ENCODE assay signal across 1 cellular context in the genomic region with DNA sequence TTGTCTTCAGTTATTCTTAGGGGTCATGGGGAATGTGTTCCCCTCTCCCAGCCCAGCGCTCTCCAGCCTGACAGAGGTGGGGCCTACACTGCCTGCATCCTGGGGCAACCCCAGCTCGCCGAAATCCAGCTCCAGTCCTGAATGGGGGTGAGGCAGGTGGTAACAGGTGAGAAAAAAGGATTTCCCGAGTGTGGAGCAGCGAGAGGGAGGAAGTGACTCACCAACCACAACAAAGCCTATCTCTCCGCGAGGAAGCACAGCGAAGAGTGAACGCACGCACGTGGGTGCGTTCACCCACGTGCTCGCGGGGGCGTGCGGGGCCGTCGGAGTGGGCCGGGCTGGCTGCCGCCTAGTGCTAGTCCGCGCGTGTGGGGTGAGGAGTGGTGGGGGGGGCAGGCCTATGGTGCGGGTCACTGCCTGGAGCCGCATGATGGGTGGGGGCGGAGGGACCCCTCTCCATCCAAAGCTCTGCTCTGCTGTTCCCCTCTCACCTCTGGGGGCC.
TF ChIP-seq lines count a peak whose summit lies in the region.

No MANE protein-coding gene starts in this region.

TF ChIP-seq in GM12878, 131 proteins besides CTCF, POLR2A, EP300 and RAD21 (continued from another document and continues in another):
- TF ChIP-seq, protein P1, sequence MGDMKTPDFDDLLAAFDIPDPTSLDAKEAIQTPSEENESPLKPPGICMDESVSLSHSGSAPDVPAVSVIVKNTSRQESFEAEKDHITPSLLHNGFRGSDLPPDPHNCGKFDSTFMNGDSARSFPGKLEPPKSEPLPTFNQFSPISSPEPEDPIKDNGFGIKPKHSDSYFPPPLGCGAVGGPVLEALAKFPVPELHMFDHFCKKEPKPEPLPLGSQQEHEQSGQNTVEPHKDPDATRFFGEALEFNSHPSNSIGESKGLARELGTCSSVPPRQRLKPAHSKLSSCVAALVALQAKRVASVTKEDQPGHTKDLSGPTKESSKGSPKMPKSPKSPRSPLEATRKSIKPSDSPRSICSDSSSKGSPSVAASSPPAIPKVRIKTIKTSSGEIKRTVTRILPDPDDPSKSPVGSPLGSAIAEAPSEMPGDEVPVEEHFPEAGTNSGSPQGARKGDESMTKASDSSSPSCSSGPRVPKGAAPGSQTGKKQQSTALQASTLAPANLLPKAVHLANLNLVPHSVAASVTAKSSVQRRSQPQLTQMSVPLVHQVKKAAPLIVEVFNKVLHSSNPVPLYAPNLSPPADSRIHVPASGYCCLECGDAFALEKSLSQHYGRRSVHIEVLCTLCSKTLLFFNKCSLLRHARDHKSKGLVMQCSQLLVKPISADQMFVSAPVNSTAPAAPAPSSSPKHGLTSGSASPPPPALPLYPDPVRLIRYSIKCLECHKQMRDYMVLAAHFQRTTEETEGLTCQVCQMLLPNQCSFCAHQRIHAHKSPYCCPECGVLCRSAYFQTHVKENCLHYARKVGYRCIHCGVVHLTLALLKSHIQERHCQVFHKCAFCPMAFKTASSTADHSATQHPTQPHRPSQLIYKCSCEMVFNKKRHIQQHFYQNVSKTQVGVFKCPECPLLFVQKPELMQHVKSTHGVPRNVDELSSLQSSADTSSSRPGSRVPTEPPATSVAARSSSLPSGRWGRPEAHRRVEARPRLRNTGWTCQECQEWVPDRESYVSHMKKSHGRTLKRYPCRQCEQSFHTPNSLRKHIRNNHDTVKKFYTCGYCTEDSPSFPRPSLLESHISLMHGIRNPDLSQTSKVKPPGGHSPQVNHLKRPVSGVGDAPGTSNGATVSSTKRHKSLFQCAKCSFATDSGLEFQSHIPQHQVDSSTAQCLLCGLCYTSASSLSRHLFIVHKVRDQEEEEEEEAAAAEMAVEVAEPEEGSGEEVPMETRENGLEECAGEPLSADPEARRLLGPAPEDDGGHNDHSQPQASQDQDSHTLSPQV (IDR thresholded peaks at IDR 0.05): no peak
- peak; percentile 73; the same call in 1 of the 2 replicates for TF ChIP-seq BCL11A (IDR thresholded peaks at IDR 0.05; ENCODE audit: low read depth, low read length)
- TF ChIP-seq ZNF207 (IDR thresholded peaks at IDR 0.05; ENCODE audit: borderline replicate concordance): no peak; the same call in 1 of the 2 replicates
- TF ChIP-seq HDGF (IDR thresholded peaks at IDR 0.05): no peak
- TF ChIP-seq EGR1 (IDR thresholded peaks at IDR 0.05; ENCODE audit: borderline replicate concordance in 1 of 2, low read depth in 2 of 2, low read length in 2 of 2): peak; percentile 66 to 99
- no peak for TF ChIP-seq NFXL1 (IDR thresholded peaks at IDR 0.05; ENCODE audit: borderline replicate concordance)
- no peak for TF ChIP-seq HDAC2 (IDR thresholded peaks at IDR 0.05)
- TF ChIP-seq MTA3 (IDR thresholded peaks at IDR 0.05; ENCODE audit: borderline replicate concordance, low read length): peak; percentile 53; the same call in 1 of the 2 replicates
- no peak for TF ChIP-seq SMAD1 (IDR thresholded peaks at IDR 0.05; ENCODE audit: low read depth, partially characterized antibody)
- TF ChIP-seq PAX5 (IDR thresholded peaks at IDR 0.05; ENCODE audit: borderline replicate concordance, low read depth, low read length): peak; percentile 61; the same call in 1 of the 2 replicates
- TF ChIP-seq FOXM1 (IDR thresholded peaks at IDR 0.05; ENCODE audit: low read depth, low read length): no peak; the same call in 1 of the 2 replicates
- no peak for TF ChIP-seq SUZ12 (IDR thresholded peaks at IDR 0.05; ENCODE audit: unreplicated experiment)
- TF ChIP-seq, protein P2, sequence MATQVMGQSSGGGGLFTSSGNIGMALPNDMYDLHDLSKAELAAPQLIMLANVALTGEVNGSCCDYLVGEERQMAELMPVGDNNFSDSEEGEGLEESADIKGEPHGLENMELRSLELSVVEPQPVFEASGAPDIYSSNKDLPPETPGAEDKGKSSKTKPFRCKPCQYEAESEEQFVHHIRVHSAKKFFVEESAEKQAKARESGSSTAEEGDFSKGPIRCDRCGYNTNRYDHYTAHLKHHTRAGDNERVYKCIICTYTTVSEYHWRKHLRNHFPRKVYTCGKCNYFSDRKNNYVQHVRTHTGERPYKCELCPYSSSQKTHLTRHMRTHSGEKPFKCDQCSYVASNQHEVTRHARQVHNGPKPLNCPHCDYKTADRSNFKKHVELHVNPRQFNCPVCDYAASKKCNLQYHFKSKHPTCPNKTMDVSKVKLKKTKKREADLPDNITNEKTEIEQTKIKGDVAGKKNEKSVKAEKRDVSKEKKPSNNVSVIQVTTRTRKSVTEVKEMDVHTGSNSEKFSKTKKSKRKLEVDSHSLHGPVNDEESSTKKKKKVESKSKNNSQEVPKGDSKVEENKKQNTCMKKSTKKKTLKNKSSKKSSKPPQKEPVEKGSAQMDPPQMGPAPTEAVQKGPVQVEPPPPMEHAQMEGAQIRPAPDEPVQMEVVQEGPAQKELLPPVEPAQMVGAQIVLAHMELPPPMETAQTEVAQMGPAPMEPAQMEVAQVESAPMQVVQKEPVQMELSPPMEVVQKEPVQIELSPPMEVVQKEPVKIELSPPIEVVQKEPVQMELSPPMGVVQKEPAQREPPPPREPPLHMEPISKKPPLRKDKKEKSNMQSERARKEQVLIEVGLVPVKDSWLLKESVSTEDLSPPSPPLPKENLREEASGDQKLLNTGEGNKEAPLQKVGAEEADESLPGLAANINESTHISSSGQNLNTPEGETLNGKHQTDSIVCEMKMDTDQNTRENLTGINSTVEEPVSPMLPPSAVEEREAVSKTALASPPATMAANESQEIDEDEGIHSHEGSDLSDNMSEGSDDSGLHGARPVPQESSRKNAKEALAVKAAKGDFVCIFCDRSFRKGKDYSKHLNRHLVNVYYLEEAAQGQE (IDR thresholded peaks at IDR 0.05; ENCODE audit: low read depth, low read length): no peak
- TF ChIP-seq ZNF274 (IDR thresholded peaks at IDR 0.05; ENCODE audit: insufficient read depth, insufficient read length): no peak
- no peak for TF ChIP-seq CBX5 (IDR thresholded peaks at IDR 0.05; ENCODE audit: low read depth)
- no peak for TF ChIP-seq STAT3 (IDR thresholded peaks at IDR 0.05; ENCODE audit: low read depth, low read length)
- TF ChIP-seq RUNX3 (IDR thresholded peaks at IDR 0.05; ENCODE audit: low read length): peak; percentile 95
- TF ChIP-seq, protein P3, sequence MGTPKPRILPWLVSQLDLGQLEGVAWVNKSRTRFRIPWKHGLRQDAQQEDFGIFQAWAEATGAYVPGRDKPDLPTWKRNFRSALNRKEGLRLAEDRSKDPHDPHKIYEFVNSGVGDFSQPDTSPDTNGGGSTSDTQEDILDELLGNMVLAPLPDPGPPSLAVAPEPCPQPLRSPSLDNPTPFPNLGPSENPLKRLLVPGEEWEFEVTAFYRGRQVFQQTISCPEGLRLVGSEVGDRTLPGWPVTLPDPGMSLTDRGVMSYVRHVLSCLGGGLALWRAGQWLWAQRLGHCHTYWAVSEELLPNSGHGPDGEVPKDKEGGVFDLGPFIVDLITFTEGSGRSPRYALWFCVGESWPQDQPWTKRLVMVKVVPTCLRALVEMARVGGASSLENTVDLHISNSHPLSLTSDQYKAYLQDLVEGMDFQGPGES (IDR thresholded peaks at IDR 0.05): no peak
- TF ChIP-seq, protein P4, sequence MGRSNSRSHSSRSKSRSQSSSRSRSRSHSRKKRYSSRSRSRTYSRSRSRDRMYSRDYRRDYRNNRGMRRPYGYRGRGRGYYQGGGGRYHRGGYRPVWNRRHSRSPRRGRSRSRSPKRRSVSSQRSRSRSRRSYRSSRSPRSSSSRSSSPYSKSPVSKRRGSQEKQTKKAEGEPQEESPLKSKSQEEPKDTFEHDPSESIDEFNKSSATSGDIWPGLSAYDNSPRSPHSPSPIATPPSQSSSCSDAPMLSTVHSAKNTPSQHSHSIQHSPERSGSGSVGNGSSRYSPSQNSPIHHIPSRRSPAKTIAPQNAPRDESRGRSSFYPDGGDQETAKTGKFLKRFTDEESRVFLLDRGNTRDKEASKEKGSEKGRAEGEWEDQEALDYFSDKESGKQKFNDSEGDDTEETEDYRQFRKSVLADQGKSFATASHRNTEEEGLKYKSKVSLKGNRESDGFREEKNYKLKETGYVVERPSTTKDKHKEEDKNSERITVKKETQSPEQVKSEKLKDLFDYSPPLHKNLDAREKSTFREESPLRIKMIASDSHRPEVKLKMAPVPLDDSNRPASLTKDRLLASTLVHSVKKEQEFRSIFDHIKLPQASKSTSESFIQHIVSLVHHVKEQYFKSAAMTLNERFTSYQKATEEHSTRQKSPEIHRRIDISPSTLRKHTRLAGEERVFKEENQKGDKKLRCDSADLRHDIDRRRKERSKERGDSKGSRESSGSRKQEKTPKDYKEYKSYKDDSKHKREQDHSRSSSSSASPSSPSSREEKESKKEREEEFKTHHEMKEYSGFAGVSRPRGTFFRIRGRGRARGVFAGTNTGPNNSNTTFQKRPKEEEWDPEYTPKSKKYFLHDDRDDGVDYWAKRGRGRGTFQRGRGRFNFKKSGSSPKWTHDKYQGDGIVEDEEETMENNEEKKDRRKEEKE (IDR thresholded peaks at IDR 0.05): no peak
- TF ChIP-seq BRCA1 (IDR thresholded peaks at IDR 0.05; ENCODE audit: low read depth, low read length): no peak
- TF ChIP-seq, protein P5, sequence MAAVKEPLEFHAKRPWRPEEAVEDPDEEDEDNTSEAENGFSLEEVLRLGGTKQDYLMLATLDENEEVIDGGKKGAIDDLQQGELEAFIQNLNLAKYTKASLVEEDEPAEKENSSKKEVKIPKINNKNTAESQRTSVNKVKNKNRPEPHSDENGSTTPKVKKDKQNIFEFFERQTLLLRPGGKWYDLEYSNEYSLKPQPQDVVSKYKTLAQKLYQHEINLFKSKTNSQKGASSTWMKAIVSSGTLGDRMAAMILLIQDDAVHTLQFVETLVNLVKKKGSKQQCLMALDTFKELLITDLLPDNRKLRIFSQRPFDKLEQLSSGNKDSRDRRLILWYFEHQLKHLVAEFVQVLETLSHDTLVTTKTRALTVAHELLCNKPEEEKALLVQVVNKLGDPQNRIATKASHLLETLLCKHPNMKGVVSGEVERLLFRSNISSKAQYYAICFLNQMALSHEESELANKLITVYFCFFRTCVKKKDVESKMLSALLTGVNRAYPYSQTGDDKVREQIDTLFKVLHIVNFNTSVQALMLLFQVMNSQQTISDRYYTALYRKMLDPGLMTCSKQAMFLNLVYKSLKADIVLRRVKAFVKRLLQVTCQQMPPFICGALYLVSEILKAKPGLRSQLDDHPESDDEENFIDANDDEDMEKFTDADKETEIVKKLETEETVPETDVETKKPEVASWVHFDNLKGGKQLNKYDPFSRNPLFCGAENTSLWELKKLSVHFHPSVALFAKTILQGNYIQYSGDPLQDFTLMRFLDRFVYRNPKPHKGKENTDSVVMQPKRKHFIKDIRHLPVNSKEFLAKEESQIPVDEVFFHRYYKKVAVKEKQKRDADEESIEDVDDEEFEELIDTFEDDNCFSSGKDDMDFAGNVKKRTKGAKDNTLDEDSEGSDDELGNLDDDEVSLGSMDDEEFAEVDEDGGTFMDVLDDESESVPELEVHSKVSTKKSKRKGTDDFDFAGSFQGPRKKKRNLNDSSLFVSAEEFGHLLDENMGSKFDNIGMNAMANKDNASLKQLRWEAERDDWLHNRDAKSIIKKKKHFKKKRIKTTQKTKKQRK (IDR thresholded peaks at IDR 0.05; ENCODE audit: low read depth, low read length): no peak
- TF ChIP-seq KDM1A (IDR thresholded peaks at IDR 0.05; ENCODE audit: borderline replicate concordance): no peak
- peak; percentile 84 for TF ChIP-seq CBFB (IDR thresholded peaks at IDR 0.05; ENCODE audit: low read depth)
- TF ChIP-seq, protein P6, sequence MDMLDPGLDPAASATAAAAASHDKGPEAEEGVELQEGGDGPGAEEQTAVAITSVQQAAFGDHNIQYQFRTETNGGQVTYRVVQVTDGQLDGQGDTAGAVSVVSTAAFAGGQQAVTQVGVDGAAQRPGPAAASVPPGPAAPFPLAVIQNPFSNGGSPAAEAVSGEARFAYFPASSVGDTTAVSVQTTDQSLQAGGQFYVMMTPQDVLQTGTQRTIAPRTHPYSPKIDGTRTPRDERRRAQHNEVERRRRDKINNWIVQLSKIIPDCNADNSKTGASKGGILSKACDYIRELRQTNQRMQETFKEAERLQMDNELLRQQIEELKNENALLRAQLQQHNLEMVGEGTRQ (IDR thresholded peaks at IDR 0.05; ENCODE audit: borderline replicate concordance, low read depth, low read length): peak; percentile 44; the same call in 1 of the 2 replicates
- TF ChIP-seq RELA (IDR thresholded peaks at IDR 0.05; ENCODE audit: borderline replicate concordance, partially characterized antibody): peak; percentile 41
- no peak for TF ChIP-seq CEBPB (IDR thresholded peaks at IDR 0.05; ENCODE audit: borderline replicate concordance in 1 of 2, low read depth in 2 of 2, low read length in 2 of 2)
- no peak for TF ChIP-seq RB1 (IDR thresholded peaks at IDR 0.05; ENCODE audit: borderline replicate concordance)
- no peak for TF ChIP-seq CHD4 (IDR thresholded peaks at IDR 0.05)
- no peak for TF ChIP-seq PML (IDR thresholded peaks at IDR 0.05; ENCODE audit: low read length)
- TF ChIP-seq LARP7 (IDR thresholded peaks at IDR 0.05): no peak
- peak; percentile 78 for TF ChIP-seq RAD51 (IDR thresholded peaks at IDR 0.05)
- TF ChIP-seq, protein P7, sequence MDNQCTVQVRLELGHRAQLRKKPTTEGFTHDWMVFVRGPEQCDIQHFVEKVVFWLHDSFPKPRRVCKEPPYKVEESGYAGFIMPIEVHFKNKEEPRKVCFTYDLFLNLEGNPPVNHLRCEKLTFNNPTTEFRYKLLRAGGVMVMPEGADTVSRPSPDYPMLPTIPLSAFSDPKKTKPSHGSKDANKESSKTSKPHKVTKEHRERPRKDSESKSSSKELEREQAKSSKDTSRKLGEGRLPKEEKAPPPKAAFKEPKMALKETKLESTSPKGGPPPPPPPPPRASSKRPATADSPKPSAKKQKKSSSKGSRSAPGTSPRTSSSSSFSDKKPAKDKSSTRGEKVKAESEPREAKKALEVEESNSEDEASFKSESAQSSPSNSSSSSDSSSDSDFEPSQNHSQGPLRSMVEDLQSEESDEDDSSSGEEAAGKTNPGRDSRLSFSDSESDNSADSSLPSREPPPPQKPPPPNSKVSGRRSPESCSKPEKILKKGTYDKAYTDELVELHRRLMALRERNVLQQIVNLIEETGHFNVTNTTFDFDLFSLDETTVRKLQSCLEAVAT (IDR thresholded peaks at IDR 0.05): peak; percentile 50; the same call in 1 of the 2 replicates
- no peak for TF ChIP-seq RFX5 (IDR thresholded peaks at IDR 0.05; ENCODE audit: low read depth, low read length)
- TF ChIP-seq, protein P8, sequence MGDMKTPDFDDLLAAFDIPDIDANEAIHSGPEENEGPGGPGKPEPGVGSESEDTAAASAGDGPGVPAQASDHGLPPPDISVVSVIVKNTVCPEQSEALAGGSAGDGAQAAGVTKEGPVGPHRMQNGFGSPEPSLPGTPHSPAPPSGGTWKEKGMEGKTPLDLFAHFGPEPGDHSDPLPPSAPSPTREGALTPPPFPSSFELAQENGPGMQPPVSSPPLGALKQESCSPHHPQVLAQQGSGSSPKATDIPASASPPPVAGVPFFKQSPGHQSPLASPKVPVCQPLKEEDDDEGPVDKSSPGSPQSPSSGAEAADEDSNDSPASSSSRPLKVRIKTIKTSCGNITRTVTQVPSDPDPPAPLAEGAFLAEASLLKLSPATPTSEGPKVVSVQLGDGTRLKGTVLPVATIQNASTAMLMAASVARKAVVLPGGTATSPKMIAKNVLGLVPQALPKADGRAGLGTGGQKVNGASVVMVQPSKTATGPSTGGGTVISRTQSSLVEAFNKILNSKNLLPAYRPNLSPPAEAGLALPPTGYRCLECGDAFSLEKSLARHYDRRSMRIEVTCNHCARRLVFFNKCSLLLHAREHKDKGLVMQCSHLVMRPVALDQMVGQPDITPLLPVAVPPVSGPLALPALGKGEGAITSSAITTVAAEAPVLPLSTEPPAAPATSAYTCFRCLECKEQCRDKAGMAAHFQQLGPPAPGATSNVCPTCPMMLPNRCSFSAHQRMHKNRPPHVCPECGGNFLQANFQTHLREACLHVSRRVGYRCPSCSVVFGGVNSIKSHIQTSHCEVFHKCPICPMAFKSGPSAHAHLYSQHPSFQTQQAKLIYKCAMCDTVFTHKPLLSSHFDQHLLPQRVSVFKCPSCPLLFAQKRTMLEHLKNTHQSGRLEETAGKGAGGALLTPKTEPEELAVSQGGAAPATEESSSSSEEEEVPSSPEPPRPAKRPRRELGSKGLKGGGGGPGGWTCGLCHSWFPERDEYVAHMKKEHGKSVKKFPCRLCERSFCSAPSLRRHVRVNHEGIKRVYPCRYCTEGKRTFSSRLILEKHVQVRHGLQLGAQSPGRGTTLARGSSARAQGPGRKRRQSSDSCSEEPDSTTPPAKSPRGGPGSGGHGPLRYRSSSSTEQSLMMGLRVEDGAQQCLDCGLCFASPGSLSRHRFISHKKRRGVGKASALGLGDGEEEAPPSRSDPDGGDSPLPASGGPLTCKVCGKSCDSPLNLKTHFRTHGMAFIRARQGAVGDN (IDR thresholded peaks at IDR 0.05): no peak
